In genomic region chr7:79286181-79286580, GRCh38 we compare ENCODE assay signal across 22 cellular contexts.
"Had no signal": no experiment of that assay in that cellular context is flagged by ENCODE, and none has a peak within 500 bp of the region (broad histone marks: within the 10 kb centered on the region; RNA-seq: fewer than 3 reads in every experiment).

No MANE protein-coding gene starts in this region.

- ATAC-seq: PC-3, Right ventricle myocardium inferior, SK-N-SH treated with all-trans-retinoic acid at 6 μM for 48 hours had no signal

- H3K9me3 ChIP-seq: MG63, Peyer's patch, SJCRH30 had no signal

- DNase-seq: Karpas-422; KG1; MG63; NCI-H1092; NCI-H1105 treated with DMSO at 0.1 percent for 48 hours; NCI-H1417 treated with DMSO at 0.1 percent for 48 hours; NCI-H146; NCI-H1694 treated with DMSO at 0.1 percent for 48 hours; NCI-H1930; NCI-H2081; NCI-H2107; NCI-H226; NCI-H446; NCI-H510A; NCI-H524 treated with DMSO at 0.1 percent for 48 hours; NK-92 treated with Interleukin-12 subunit alpha and Interleukin-12 subunit beta, amount 100 ng/mL, for 24 hours; PC-3; Peyer's patch; SHP77 treated with DMSO at 0.1 percent for 48 hours; SJCRH30 had no signal

- H3K4me3 ChIP-seq: MG63, Peyer's patch, SJCRH30 had no signal

- H3K27ac ChIP-seq: Peyer's patch, SJCRH30 had no signal

- H3K36me3 ChIP-seq: MG63, Peyer's patch had no signal

- H3K27me3 ChIP-seq: MG63, Peyer's patch, SJCRH30 had no signal

- H3K4me1 ChIP-seq: Peyer's patch had no signal
